ENCODE assay signal across 28 cellular contexts in the genomic region with DNA sequence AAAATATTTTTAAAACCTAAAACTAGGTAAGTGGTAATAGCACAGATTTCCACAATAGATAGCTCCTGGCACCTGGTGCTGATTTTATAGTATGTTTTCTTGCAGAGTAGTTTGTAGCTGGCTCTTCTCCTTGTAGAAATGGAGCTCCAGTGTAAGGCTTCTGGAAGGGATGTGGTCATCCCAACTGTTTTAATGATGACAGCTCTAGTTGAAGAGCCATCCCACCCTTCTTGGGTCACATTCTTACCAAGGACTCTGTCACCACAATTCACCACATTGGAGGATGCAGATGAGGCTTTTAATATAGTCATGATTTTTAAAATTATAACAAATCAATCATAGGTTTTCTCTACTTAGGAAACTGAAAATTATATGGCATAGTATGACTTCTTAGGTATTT. TPM values are rescaled to one million over a fixed set of nuclear protein-coding genes. Genes with fewer than 3 reads are reported as not detected.
DNase-seq lines count a peak whose midpoint lies in the region; ATAC-seq, FAIRE-seq and TF ChIP-seq lines count a peak whose summit lies in the region.
"Had no signal": no experiment of that assay in that cellular context is flagged by ENCODE, and none has a peak within 500 bp of the region (broad histone marks: within the 10 kb centered on the region; RNA-seq: fewer than 3 reads in every experiment).

No MANE protein-coding gene starts in this region.

- TF ChIP-seq POLR2A in endothelial cell of umbilical vein (IDR thresholded peaks at IDR 0.05; ENCODE audit: low read depth, low read length), result peak; percentile 12

- TF ChIP-seq CTCF in endothelial cell of umbilical vein (IDR thresholded peaks at IDR 0.05; ENCODE audit: extremely low read depth in 1 of 2, insufficient read depth in 1 of 2, low read depth in 1 of 2, low read length in 2 of 2) (no peak), nephron (IDR thresholded peaks at IDR 0.05; ENCODE audit: unreplicated experiment in 3 of 3) (no peak), hepatocyte (IDR thresholded peaks at IDR 0.05; ENCODE audit: poor library complexity) (no peak)

- H3K27me3 ChIP-seq in endothelial cell of umbilical vein (ENCODE audit: control insufficient read depth in 2 of 2, insufficient read depth in 2 of 2, low read length in 2 of 2) (no peaks in the 10 kb centered on the region), hepatocyte (no peaks in the 10 kb centered on the region)
- H3K27me3 ChIP-seq: suprapubic skin had no signal

- no peaks in the 10 kb centered on the region for H3K27me3 Mint-ChIP-seq in activated naive CD8-positive, alpha-beta T cell
- H3K27me3 Mint-ChIP-seq in activated naive CD8-positive, alpha-beta T cell treated with anti-CD3 and anti-CD28 coated beads for 36 hours, result no peaks in the 10 kb centered on the region
- no peaks in the 10 kb centered on the region for H3K27me3 Mint-ChIP-seq in nephron (ENCODE audit: low read depth)
- H3K27me3 Mint-ChIP-seq: activated naive CD8-positive, alpha-beta T cell treated with anti-CD3 and anti-CD28 coated beads, Interleukin-2, amount 50 U/mL, for 24 hours; CD4-positive, CD25-positive, alpha-beta regulatory T cell; effector memory CD8-positive, alpha-beta T cell; naive thymus-derived CD4-positive, alpha-beta T cell had no signal

- no peak overlapping the region for H3K4me3 ChIP-seq in endothelial cell of umbilical vein (replicated peaks in 1 of 3; ENCODE audit: insufficient read depth in 1 of 3, low read depth in 1 of 3, low read length in 3 of 3)
- H3K4me3 ChIP-seq in hepatocyte, result no peak overlapping the region
- H3K4me3 ChIP-seq: coronary artery, suprapubic skin had no signal

- H3K9me1 ChIP-seq in endothelial cell of umbilical vein (replicated peaks; ENCODE audit: control insufficient read depth, extremely low read depth, insufficient read depth, low read length), result no peaks in the 10 kb centered on the region

- ATAC-seq in HG03520 (IDR thresholded peaks at IDR 0.05; ENCODE audit: unreplicated experiment), result no peak
- ATAC-seq: activated naive CD8-positive, alpha-beta T cell treated with anti-CD3 and anti-CD28 coated beads, Interleukin-2, amount 50 U/mL, for 24 hours; effector memory CD8-positive, alpha-beta T cell; left ventricle myocardium superior; naive thymus-derived CD4-positive, alpha-beta T cell had no signal

- no peak overlapping the region for H3K27ac ChIP-seq in endothelial cell of umbilical vein (ENCODE audit: insufficient read depth, low read depth, low read length)
- H3K27ac ChIP-seq in hepatocyte, result no peak overlapping the region
- H3K27ac ChIP-seq: coronary artery, HL-60, suprapubic skin had no signal

- H3K9ac ChIP-seq in endothelial cell of umbilical vein (replicated peaks; ENCODE audit: extremely low read depth, insufficient read depth, low read length), result no peak overlapping the region

- H2AFZ ChIP-seq in endothelial cell of umbilical vein (ENCODE audit: low read depth, low read length), result no peak overlapping the region
- no peak overlapping the region for H2AFZ ChIP-seq in hepatocyte

- H3K4me3 Mint-ChIP-seq in activated naive CD8-positive, alpha-beta T cell, result no peak overlapping the region
- H3K4me3 Mint-ChIP-seq in activated naive CD8-positive, alpha-beta T cell treated with anti-CD3 and anti-CD28 coated beads for 36 hours, result no peak overlapping the region
- no peak overlapping the region for H3K4me3 Mint-ChIP-seq in nephron
- H3K4me3 Mint-ChIP-seq: activated naive CD8-positive, alpha-beta T cell treated with anti-CD3 and anti-CD28 coated beads, Interleukin-2, amount 50 U/mL, for 24 hours; effector memory CD8-positive, alpha-beta T cell; HFFc6 had no signal

- DNase-seq in activated naive CD8-positive, alpha-beta T cell treated with anti-CD3 and anti-CD28 coated beads for 36 hours, result no peak
- DNase-seq in endothelial cell of umbilical vein (ENCODE audit: low read depth, low spot score) (no peak), NCI-H146 (lab: John Stamatoyannopoulos, UW) (no peak), kidney glomerular epithelial cell (lab: John Stamatoyannopoulos, UW) (no peak), hepatocyte (ENCODE audit: low spot score) (no peak)
- DNase-seq: activated CD4-positive, alpha-beta T cell treated with anti-CD3 and anti-CD28 coated beads, Interleukin-2, amount 50 U/mL, for 48 hours; activated naive CD8-positive, alpha-beta T cell treated with anti-CD3 and anti-CD28 coated beads, Interleukin-2, amount 50 U/mL, for 24 hours; CD4-positive, CD25-positive, alpha-beta regulatory T cell; effector memory CD8-positive, alpha-beta T cell; erythroblast; head of caudate nucleus; HFFc6; left ventricle myocardium superior; MM.1S; naive thymus-derived CD4-positive, alpha-beta T cell; NCI-H2029 treated with DMSO at 0.1 percent for 48 hours; NCI-H524 treated with DMSO at 0.1 percent for 48 hours; stimulated activated naive CD4-positive, alpha-beta T cell; T-helper 1 cell had no signal

- dilution Hi-C loops in endothelial cell of umbilical vein (cut with MboI; ENCODE audit: extremely low pct_ligation_motif_present, low sequenced_read_pairs), result no loop called here

- peaks cover 8% of the 10 kb centered on the region for H3K4me1 ChIP-seq in endothelial cell of umbilical vein (ENCODE audit: control insufficient read depth, extremely low read depth, insufficient read depth, low read length)
- H3K4me1 ChIP-seq in hepatocyte (ENCODE audit: insufficient read depth), result peaks cover 4% of the 10 kb centered on the region
- H3K4me1 ChIP-seq: suprapubic skin had no signal

- POLR2A ChIA-PET in endothelial cell of umbilical vein (lab: Charles Lee), result no interaction called here

- peaks cover 9 to 19% of the 10 kb centered on the region in 2 experiments for H3K36me3 ChIP-seq in endothelial cell of umbilical vein (ENCODE audit: control insufficient read depth in 2 of 2, extremely low read depth in 1 of 2, insufficient read depth in 2 of 2, low read length in 2 of 2)
- H3K36me3 ChIP-seq in hepatocyte (replicated peaks; ENCODE audit: insufficient read depth, low read depth), result no peaks in the 10 kb centered on the region

- H3K4me1 Mint-ChIP-seq in activated naive CD8-positive, alpha-beta T cell (ENCODE audit: low read depth), result peaks cover 55% of the 10 kb centered on the region
- H3K4me1 Mint-ChIP-seq in activated naive CD8-positive, alpha-beta T cell treated with anti-CD3 and anti-CD28 coated beads for 36 hours, result peaks cover 43% of the 10 kb centered on the region
- H3K4me1 Mint-ChIP-seq in nephron, result peaks cover 23% of the 10 kb centered on the region

- no peaks in the 10 kb centered on the region for H3K9me2 ChIP-seq in hepatocyte (replicated peaks; ENCODE audit: insufficient read depth)

- H3K4me2 ChIP-seq in endothelial cell of umbilical vein (ENCODE audit: insufficient read depth, low read length), result no peak overlapping the region
- H3K4me2 ChIP-seq in hepatocyte, result no peak overlapping the region

- H3K9me3 ChIP-seq in endothelial cell of umbilical vein (replicated peaks; ENCODE audit: control insufficient read depth, insufficient read depth, low read length) (peaks cover 2% of the 10 kb centered on the region), hepatocyte (ENCODE audit: low read depth) (no peaks in the 10 kb centered on the region)
- H3K9me3 ChIP-seq: suprapubic skin had no signal

- BruUV-seq in endothelial cell of umbilical vein (replicated peaks; lab: Mats Ljungman, UMichigan), result no TSS peak

- H3K79me2 ChIP-seq in endothelial cell of umbilical vein (ENCODE audit: control insufficient read depth, insufficient read depth, low read length) (peaks cover 32% of the 10 kb centered on the region), hepatocyte (peaks cover 15% of the 10 kb centered on the region)

- H3K27ac Mint-ChIP-seq in activated naive CD8-positive, alpha-beta T cell, result peak overlapping the region; percentile 19
- H3K27ac Mint-ChIP-seq in activated naive CD8-positive, alpha-beta T cell treated with anti-CD3 and anti-CD28 coated beads for 36 hours, result no peak overlapping the region
- peak overlapping the region in 2 of 3 experiments; percentile 42 to 69 for H3K27ac Mint-ChIP-seq in nephron
- H3K27ac Mint-ChIP-seq: activated naive CD8-positive, alpha-beta T cell treated with anti-CD3 and anti-CD28 coated beads, Interleukin-2, amount 50 U/mL, for 24 hours; HFFc6 had no signal

- H3K36me3 Mint-ChIP-seq in activated naive CD8-positive, alpha-beta T cell, result peaks cover 19% of the 10 kb centered on the region
- H3K36me3 Mint-ChIP-seq in activated naive CD8-positive, alpha-beta T cell treated with anti-CD3 and anti-CD28 coated beads for 36 hours, result peaks cover 44% of the 10 kb centered on the region
- H3K36me3 Mint-ChIP-seq in nephron (ENCODE audit: low read depth), result peaks cover 52% of the 10 kb centered on the region

- CTCF ChIA-PET in endothelial cell of umbilical vein (lab: Charles Lee), result interaction anchor here (1.1 to 15.5 kb wide), 9 partner anchors 9 to 350 kb away, joined by 3 to 462 read pairs (median 5); no protein-coding TSS in a partner anchor

- H3K9me3 Mint-ChIP-seq in activated naive CD8-positive, alpha-beta T cell (ENCODE audit: low read depth), result no peaks in the 10 kb centered on the region
- H3K9me3 Mint-ChIP-seq in activated naive CD8-positive, alpha-beta T cell treated with anti-CD3 and anti-CD28 coated beads for 36 hours, result peaks cover 7% of the 10 kb centered on the region
- peaks cover 11% of the 10 kb centered on the region for H3K9me3 Mint-ChIP-seq in nephron
- H3K9me3 Mint-ChIP-seq: effector memory CD8-positive, alpha-beta T cell had no signal

- no peak for FAIRE-seq in endothelial cell of umbilical vein (lab: Jason Lieb, UNC)
- FAIRE-seq: H1, keratinocyte, TTC549 had no signal

- intact Hi-C loops in endothelial cell of umbilical vein (cut with micrococcal nuclease), result no loop called here

- H4K20me1 ChIP-seq in endothelial cell of umbilical vein (replicated peaks; ENCODE audit: control insufficient read depth, extremely low read depth, insufficient read depth, low read length) (no peaks in the 10 kb centered on the region), hepatocyte (ENCODE audit: insufficient read depth, poor library complexity, severe bottlenecking) (no peaks in the 10 kb centered on the region)

TF ChIP-seq in endothelial cell of umbilical vein, 7 proteins besides CTCF, POLR2A, EP300 and RAD21 (continues in another document):
- TF ChIP-seq FOS (IDR thresholded peaks at IDR 0.05; ENCODE audit: borderline replicate concordance, insufficient read depth, low read length) (no peak), JUN (IDR thresholded peaks at IDR 0.05; ENCODE audit: borderline replicate concordance, insufficient read depth, insufficient read length, low read depth) (no peak)

RNA-seq across cellular contexts. Expression of a gene that starts 31.0 kb away (rescaled TPM):
- 10 to 100 TPM; 75.0 to 78.4 TPM for total RNA-seq in activated naive CD8-positive, alpha-beta T cell treated with anti-CD3 and anti-CD28 coated beads for 36 hours
- 50.5 and 64.8 TPM in 2 replicates for total RNA-seq in endothelial cell of umbilical vein
- polyA plus RNA-seq in endothelial cell of umbilical vein, result 31.3 and 35.3 TPM in 2 replicates
- polyA plus RNA-seq in endothelial cell of umbilical vein (2011; cell fraction: cytosol; rRNA removed), result 31.6 and 33.6 TPM in 2 replicates
- 116 and 122 TPM in 2 replicates for polyA plus RNA-seq in endothelial cell of umbilical vein (2011; cell fraction: nucleus; rRNA removed)
- 28.0 and 38.8 TPM in 2 replicates for polyA plus RNA-seq in endothelial cell of umbilical vein (2012)
- polyA minus RNA-seq in endothelial cell of umbilical vein, result 44.3 and 48.7 TPM in 2 replicates
- 39.0 TPM for polyA minus RNA-seq in endothelial cell of umbilical vein (2011; cell fraction: cytosol; rRNA and poly(A)+ RNA removed)
- 72.9 and 85.3 TPM in 2 replicates for polyA minus RNA-seq in endothelial cell of umbilical vein (2011; cell fraction: nucleus; rRNA and poly(A)+ RNA removed)
- 122 and 129 TPM in 2 replicates for total RNA-seq in hepatocyte
- 75.2 and 83.2 TPM in 2 replicates for polyA plus RNA-seq in hepatocyte
